8 cellular contexts compared by ENCODE assay signal in the genomic region with DNA sequence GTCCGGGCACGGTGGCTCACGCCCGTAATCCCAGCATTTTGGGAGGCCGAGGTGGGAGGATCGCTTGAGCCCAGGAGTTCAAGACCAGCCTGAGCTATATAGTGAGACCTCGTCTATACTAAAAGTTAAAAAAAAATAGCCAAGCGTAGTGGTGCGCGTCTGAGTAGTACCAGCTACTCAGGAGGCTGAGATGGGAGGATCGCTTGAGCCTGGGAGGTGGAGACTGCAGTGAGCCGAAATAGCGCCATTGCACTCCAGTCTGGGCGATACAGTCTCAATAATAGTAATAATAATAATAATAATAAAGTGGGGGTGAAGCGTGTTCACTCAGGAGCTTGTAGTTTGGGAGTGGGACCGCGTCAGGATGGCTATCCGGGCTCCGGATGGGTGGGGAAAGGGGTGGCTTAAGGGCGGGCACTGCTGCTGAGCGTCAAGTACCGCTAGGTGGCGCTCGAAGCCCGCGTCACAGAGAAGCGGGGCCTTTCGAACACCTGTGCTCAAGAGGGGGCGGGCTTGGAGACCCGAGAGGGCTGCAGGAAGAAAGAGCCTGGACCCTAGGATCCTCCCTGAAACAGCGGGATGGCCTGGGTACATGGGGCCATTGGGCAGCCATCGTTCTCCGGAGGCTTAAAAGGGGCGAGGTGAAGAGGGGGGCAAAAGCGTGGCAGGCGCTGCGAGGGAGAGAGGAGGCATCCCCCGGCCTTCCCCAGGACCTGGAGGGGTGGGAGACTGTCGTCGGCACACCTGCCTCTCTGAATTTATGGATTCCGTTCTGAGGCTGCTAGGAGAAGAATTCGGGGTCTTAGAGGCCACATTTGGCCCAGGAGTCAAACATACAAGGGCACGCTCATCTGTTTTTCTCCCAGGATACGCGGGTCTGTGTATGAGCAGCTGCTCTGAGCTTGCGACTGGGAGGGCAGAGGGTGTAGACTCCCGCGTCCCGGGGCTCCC. TPM values are rescaled to one million over a fixed set of nuclear protein-coding genes. Genes with fewer than 3 reads are reported as not detected.
DNase-seq lines count a peak whose midpoint lies in the region; ATAC-seq and TF ChIP-seq lines count a peak whose summit lies in the region.

No MANE protein-coding gene starts in this region.

- H3K4me3 ChIP-seq in OCI-LY3 (ENCODE audit: low read length) (peak overlapping the region; percentile 80), neural progenitor cell (peak overlapping the region; percentile 2)

- H3K9me3 ChIP-seq in OCI-LY3 (ENCODE audit: insufficient read depth, low read length) (no peaks in the 10 kb centered on the region), neural progenitor cell (ENCODE audit: low read depth) (no peaks in the 10 kb centered on the region)

- H3K27ac ChIP-seq in OCI-LY3 (ENCODE audit: low read length) (no peak overlapping the region), neural progenitor cell (no peak overlapping the region)

- peaks cover 11% of the 10 kb centered on the region; the same call in 1 of the 2 replicates for H3K27me3 ChIP-seq in OCI-LY3 (ENCODE audit: low read depth, low read length)
- H3K27me3 ChIP-seq in neural progenitor cell, result peaks cover 100% of the 10 kb centered on the region

- H2AFZ ChIP-seq in OCI-LY3 (ENCODE audit: low read depth, low read length) (peak overlapping the region; percentile 25; the same call in 1 of the 2 replicates), neural progenitor cell (replicated peaks) (no peak overlapping the region)

- ATAC-seq in HG03064 (IDR thresholded peaks at IDR 0.05; ENCODE audit: low read depth, unreplicated experiment), result peak; percentile 55
- ATAC-seq in esophagus mucosa, result peak; percentile 59

- H3K79me2 ChIP-seq in OCI-LY3 (ENCODE audit: low read length) (no peaks in the 10 kb centered on the region), neural progenitor cell (ENCODE audit: low read depth) (no peaks in the 10 kb centered on the region)

- DNase-seq in DMS53 treated with DMSO at 0.1 percent for 48 hours (lab: John Stamatoyannopoulos, UW; ENCODE audit: unreplicated experiment) (peak; percentile 52), activated T-cell treated with anti-CD3 and anti-CD28 coated beads for 24 hours (ENCODE audit: low read depth) (peak; percentile 66), neural progenitor cell (ENCODE audit: low spot score) (peak; percentile 93), superior temporal gyrus (ENCODE audit: extremely low spot score) (peak; percentile 67), ureter (ENCODE audit: low spot score) (no peak)

- no peaks in the 10 kb centered on the region for H3K36me3 ChIP-seq in OCI-LY3 (replicated peaks; ENCODE audit: low read depth, low read length)
- no peaks in the 10 kb centered on the region for H3K36me3 ChIP-seq in neural progenitor cell

- H3K4me1 ChIP-seq in OCI-LY3 (ENCODE audit: low read length) (no peaks in the 10 kb centered on the region), neural progenitor cell (peaks cover 18% of the 10 kb centered on the region)

- peaks cover 87% of the 10 kb centered on the region for H3K27me3 Mint-ChIP-seq in neural progenitor cell (ENCODE audit: insufficient read depth, low read depth)

- peak overlapping the region; percentile 84 for H3K4me3 Mint-ChIP-seq in neural progenitor cell

- no peak overlapping the region for H3K27ac Mint-ChIP-seq in neural progenitor cell

- H4K20me1 ChIP-seq in OCI-LY3 (ENCODE audit: insufficient read depth, low read length) (no peaks in the 10 kb centered on the region), neural progenitor cell (ENCODE audit: low read depth) (peaks cover 54% of the 10 kb centered on the region)

- peaks cover 31% of the 10 kb centered on the region for H3K4me1 Mint-ChIP-seq in neural progenitor cell

- H3K9me3 Mint-ChIP-seq in neural progenitor cell, result no peaks in the 10 kb centered on the region

- H3K4me2 ChIP-seq in OCI-LY3 (ENCODE audit: low read length) (peak overlapping the region; percentile 91), neural progenitor cell (peak overlapping the region; percentile 73)

- H3K36me3 Mint-ChIP-seq in neural progenitor cell, result no peaks in the 10 kb centered on the region

- peak; percentile 76 for TF ChIP-seq CTCF in OCI-LY3 (IDR thresholded peaks at IDR 0.05; ENCODE audit: low read depth, low read length)
- peak; percentile 98 for TF ChIP-seq CTCF in neural progenitor cell (IDR thresholded peaks at IDR 0.05)

- H3K9ac ChIP-seq in OCI-LY3 (ENCODE audit: low read length) (no peak overlapping the region; the same call in 1 of the 2 replicates), neural progenitor cell (no peak overlapping the region)

- peaks cover 31% of the 10 kb centered on the region for H3F3A ChIP-seq in neural progenitor cell (ENCODE audit: low read depth)

RNA-seq across cellular contexts. Expression of gene LBX1, which starts 14.5 kb away (rescaled TPM):
- not detected for total RNA-seq in esophagus mucosa
- total RNA-seq in neural progenitor cell (ENCODE audit: low replicate concordance), result not detected in 2 replicates
- total RNA-seq in ureter, result not detected
